Comparison of ENCODE assay signal across 36 cellular contexts in the genomic region with DNA sequence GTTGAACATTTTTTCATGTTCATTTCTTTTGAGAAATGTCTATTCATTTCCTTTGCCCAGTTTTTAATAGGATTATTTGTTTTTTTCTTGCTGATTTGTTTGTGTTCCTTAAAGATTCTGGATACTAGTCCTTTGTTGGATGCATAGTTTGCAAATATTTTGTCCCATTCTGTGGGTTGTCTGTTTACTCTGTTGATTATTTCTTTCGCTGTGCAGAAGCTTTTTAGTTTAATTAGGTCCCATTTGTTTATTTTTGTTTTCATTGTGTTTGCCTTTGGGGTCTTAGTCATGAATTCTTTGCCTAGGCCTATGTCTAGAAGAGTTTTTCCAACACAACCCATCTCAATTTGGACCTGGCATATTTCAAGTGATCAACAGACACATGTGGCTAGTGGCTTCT.
"Had no signal": no experiment of that assay in that cellular context is flagged by ENCODE, and none has a peak within 500 bp of the region (broad histone marks: within the 10 kb centered on the region; RNA-seq: fewer than 3 reads in every experiment).

No MANE protein-coding gene starts in this region.

- H3K4me3 ChIP-seq: adrenal gland, ascending aorta, body of pancreas, breast epithelium, cardiac muscle cell had no signal

- H3K36me3 Mint-ChIP-seq: activated naive CD4-positive, alpha-beta T cell treated with anti-CD3 and anti-CD28 coated beads, Interleukin-2, amount 10 ng/mL, durations not matched to agents 7 days and 5 days; activated naive CD4-positive, alpha-beta T cell treated with anti-CD3 and anti-CD28 coated beads, Interleukin-2, amount 50 U/mL, for 24 hours; activated naive CD4-positive, alpha-beta T cell treated with anti-CD3 and anti-CD28 coated beads, Interleukin-2, amount 50 U/mL, for 72 hours; activated naive CD8-positive, alpha-beta T cell; activated naive CD8-positive, alpha-beta T cell treated with anti-CD3 and anti-CD28 coated beads for 36 hours; activated naive CD8-positive, alpha-beta T cell treated with anti-CD3 and anti-CD28 coated beads, Interleukin-2, amount 10 ng/mL, durations not matched to agents 7 days and 5 days; brain had no signal

- H3K9me3 ChIP-seq: adrenal gland, ascending aorta, body of pancreas, breast epithelium had no signal

- DNase-seq: activated effector memory CD4-positive, alpha-beta T cell treated with anti-CD3 and anti-CD28 coated beads, Interleukin-2, amount 50 U/mL, for 16 hours; activated effector memory CD4-positive, alpha-beta T cell treated with Interleukin-2 at 50 U/mL for 16 hours; activated gamma-delta T cell; activated gamma-delta T cell treated with Interleukin-2 at 50 U/mL for 16 hours; activated naive CD4-positive, alpha-beta T cell; activated naive CD4-positive, alpha-beta T cell treated with anti-CD3 and anti-CD28 coated beads for 36 hours; activated naive CD4-positive, alpha-beta T cell treated with anti-CD3 and anti-CD28 coated beads, Interleukin-2, amount 10 ng/mL, durations not matched to agents 7 days and 5 days; activated naive CD4-positive, alpha-beta T cell treated with anti-CD3 and anti-CD28 coated beads, Interleukin-2, amount 50 U/mL, for 16 hours; activated naive CD4-positive, alpha-beta T cell treated with Interleukin-2 at 50 U/mL for 16 hours; activated naive CD8-positive, alpha-beta T cell treated with anti-CD3 and anti-CD28 coated beads for 36 hours; activated naive CD8-positive, alpha-beta T cell treated with anti-CD3 and anti-CD28 coated beads, Interleukin-2, amount 10 ng/mL, durations not matched to agents 7 days and 5 days; activated naive CD8-positive, alpha-beta T cell treated with anti-CD3 and anti-CD28 coated beads, Interleukin-2, amount 50 U/mL, for 24 hours; activated T-cell treated with anti-CD3 and anti-CD28 coated beads, Interleukin-2, amount 50 U/mL, for 4 hours; activated T-cell treated with anti-CD3 and anti-CD28 coated beads, Interleukin-2, amount 50 U/mL, for 48 hours; activated T-cell treated with anti-CD3 and anti-CD28 coated beads, Interleukin-2, amount 50 U/mL, for 72 hours; adrenal gland; amniotic stem cell; amygdala; anterior cingulate cortex; aorta; body of pancreas; brain microvascular endothelial cell; caudate nucleus; central memory CD4-positive, alpha-beta T cell; cerebellar nuclear complex had no signal

- H3K4me1 Mint-ChIP-seq: central memory CD8-positive, alpha-beta T cell had no signal

- H3K27ac Mint-ChIP-seq: activated naive CD4-positive, alpha-beta T cell treated with anti-CD3 and anti-CD28 coated beads for 36 hours; activated naive CD4-positive, alpha-beta T cell treated with anti-CD3 and anti-CD28 coated beads, Interleukin-2, amount 10 ng/mL, durations not matched to agents 7 days and 5 days; activated naive CD4-positive, alpha-beta T cell treated with anti-CD3 and anti-CD28 coated beads, Interleukin-2, amount 50 U/mL, for 24 hours; activated naive CD8-positive, alpha-beta T cell; activated naive CD8-positive, alpha-beta T cell treated with anti-CD3 and anti-CD28 coated beads for 36 hours; activated naive CD8-positive, alpha-beta T cell treated with anti-CD3 and anti-CD28 coated beads, Interleukin-2, amount 10 ng/mL, durations not matched to agents 7 days and 5 days; activated naive CD8-positive, alpha-beta T cell treated with anti-CD3 and anti-CD28 coated beads, Interleukin-2, amount 50 U/mL, for 24 hours; activated T-cell treated with anti-CD3 and anti-CD28 coated beads, Interleukin-2, amount 50 U/mL, for 72 hours; activated T-helper 1 cell treated with anti-CD3 and anti-CD28 coated beads, Interleukin-12 subunit alpha, Interleukin-12 subunit beta, Interleukin-2, Interleukin-4 antibody, amounts not matched to agents 30 ng/mL and 10 ng/mL and 1 ng/mL, durations not matched to agents 14 hours and 24 hours and 36 hours; activated T-helper 17 cell treated with anti-CD3 and anti-CD28 coated beads, Interleukin-2, amount 50 U/mL, for 72 hours; activated T-helper 2 cell treated with anti-CD3 and anti-CD28 coated beads, Interferon-gamma antibody, Interleukin-2, Interleukin-4, amounts not matched to agents 10 μg/mL and 5 μg/mL and 100 μg/mL, durations not matched to agents 14 hours and 24 hours and 36 hours; brain had no signal

- H3K36me3 ChIP-seq: adrenal gland, ascending aorta, brain microvascular endothelial cell, breast epithelium, cardiac muscle cell had no signal

- ATAC-seq: activated naive CD4-positive, alpha-beta T cell treated with anti-CD3 and anti-CD28 coated beads, Interleukin-2, amount 50 U/mL, for 72 hours; activated naive CD8-positive, alpha-beta T cell treated with anti-CD3 and anti-CD28 coated beads, Interleukin-2, amount 50 U/mL, for 24 hours; activated T-cell treated with anti-CD3 and anti-CD28 coated beads, Interleukin-2, amount 50 U/mL, for 4 hours; activated T-cell treated with anti-CD3 and anti-CD28 coated beads, Interleukin-2, amount 50 U/mL, for 72 hours; activated T-helper 17 cell treated with anti-CD3 and anti-CD28 coated beads, Interleukin-2, amount 50 U/mL, for 72 hours; body of pancreas had no signal

- H3K27me3 Mint-ChIP-seq: activated naive CD4-positive, alpha-beta T cell treated with anti-CD3 and anti-CD28 coated beads, Interleukin-2, amount 50 U/mL, for 24 hours; activated naive CD8-positive, alpha-beta T cell treated with anti-CD3 and anti-CD28 coated beads for 36 hours; activated T-helper 17 cell treated with anti-CD3 and anti-CD28 coated beads, Interleukin-2, amount 50 U/mL, for 72 hours had no signal

- H3K9me3 Mint-ChIP-seq: activated naive CD4-positive, alpha-beta T cell treated with anti-CD3 and anti-CD28 coated beads for 36 hours; activated naive CD4-positive, alpha-beta T cell treated with anti-CD3 and anti-CD28 coated beads, Interleukin-2, amount 10 ng/mL, durations not matched to agents 7 days and 5 days; activated naive CD4-positive, alpha-beta T cell treated with anti-CD3 and anti-CD28 coated beads, Interleukin-2, amount 50 U/mL, for 24 hours; activated naive CD8-positive, alpha-beta T cell treated with anti-CD3 and anti-CD28 coated beads for 36 hours; activated naive CD8-positive, alpha-beta T cell treated with anti-CD3 and anti-CD28 coated beads, Interleukin-2, amount 10 ng/mL, durations not matched to agents 7 days and 5 days; activated naive CD8-positive, alpha-beta T cell treated with anti-CD3 and anti-CD28 coated beads, Interleukin-2, amount 50 U/mL, for 24 hours; activated T-cell treated with anti-CD3 and anti-CD28 coated beads, Interleukin-2, amount 50 U/mL, for 4 hours; activated T-helper 1 cell treated with anti-CD3 and anti-CD28 coated beads, Interleukin-12 subunit alpha, Interleukin-12 subunit beta, Interleukin-2, Interleukin-4 antibody, amounts not matched to agents 30 ng/mL and 10 ng/mL and 1 ng/mL, durations not matched to agents 14 hours and 24 hours and 36 hours; activated T-helper 17 cell treated with anti-CD3 and anti-CD28 coated beads, Interleukin-2, amount 50 U/mL, for 72 hours; activated T-helper 2 cell treated with anti-CD3 and anti-CD28 coated beads, Interferon-gamma antibody, Interleukin-2, Interleukin-4, amounts not matched to agents 10 μg/mL and 5 μg/mL and 100 μg/mL, durations not matched to agents 14 hours and 24 hours and 36 hours; central memory CD8-positive, alpha-beta T cell had no signal

- H3K27ac ChIP-seq: adrenal gland, ascending aorta, body of pancreas, brain microvascular endothelial cell, breast epithelium, cardiac muscle cell had no signal

- H3K4me3 Mint-ChIP-seq: activated naive CD4-positive, alpha-beta T cell treated with anti-CD3 and anti-CD28 coated beads for 36 hours; activated naive CD4-positive, alpha-beta T cell treated with anti-CD3 and anti-CD28 coated beads, Interleukin-2, amount 10 ng/mL, durations not matched to agents 7 days and 5 days; activated naive CD4-positive, alpha-beta T cell treated with anti-CD3 and anti-CD28 coated beads, Interleukin-2, amount 50 U/mL, for 24 hours; activated naive CD8-positive, alpha-beta T cell; activated naive CD8-positive, alpha-beta T cell treated with anti-CD3 and anti-CD28 coated beads for 36 hours; activated naive CD8-positive, alpha-beta T cell treated with anti-CD3 and anti-CD28 coated beads, Interleukin-2, amount 10 ng/mL, durations not matched to agents 7 days and 5 days; activated naive CD8-positive, alpha-beta T cell treated with anti-CD3 and anti-CD28 coated beads, Interleukin-2, amount 50 U/mL, for 24 hours; activated T-cell treated with anti-CD3 and anti-CD28 coated beads, Interleukin-2, amount 50 U/mL, for 4 hours; activated T-cell treated with anti-CD3 and anti-CD28 coated beads, Interleukin-2, amount 50 U/mL, for 72 hours; activated T-helper 1 cell treated with anti-CD3 and anti-CD28 coated beads, Interleukin-12 subunit alpha, Interleukin-12 subunit beta, Interleukin-2, Interleukin-4 antibody, amounts not matched to agents 30 ng/mL and 10 ng/mL and 1 ng/mL, durations not matched to agents 14 hours and 24 hours and 36 hours; activated T-helper 17 cell treated with anti-CD3 and anti-CD28 coated beads, Interleukin-2, amount 50 U/mL, for 72 hours; brain; central memory CD8-positive, alpha-beta T cell had no signal

- H3K4me1 ChIP-seq: adrenal gland, ascending aorta, body of pancreas, breast epithelium had no signal
